23 cellular contexts compared by ENCODE assay signal in genomic region chr15:47727137-47727536, GRCh38. TPM values are rescaled to one million over a fixed set of nuclear protein-coding genes. Genes with fewer than 3 reads are reported as not detected.
DNase-seq lines count a peak whose midpoint lies in the region; ATAC-seq, FAIRE-seq and TF ChIP-seq lines count a peak whose summit lies in the region.
"Had no signal": no experiment of that assay in that cellular context is flagged by ENCODE, and none has a peak within 500 bp of the region (broad histone marks: within the 10 kb centered on the region; RNA-seq: fewer than 3 reads in every experiment).

No MANE protein-coding gene starts in this region.

- peaks cover 8% of the 10 kb centered on the region for H3K9me3 Mint-ChIP-seq in glutamatergic neuron (ENCODE audit: unreplicated experiment)
- H3K9me3 Mint-ChIP-seq in naive thymus-derived CD8-positive, alpha-beta T cell = peaks cover 0 to 2% (median 0%) of the 10 kb centered on the region in 9 donors

- H3K27ac ChIP-seq in right atrium auricular region (peak overlapping the region; percentile 83), psoas muscle (peak overlapping the region; percentile 91)
- H3K27ac ChIP-seq: A549 had no signal

- DNase-seq in right atrium auricular region (ENCODE audit: low spot score) (no peak), Right ventricle myocardium inferior (ENCODE audit: missing footprints) (no peak), glutamatergic neuron (no peak), psoas muscle (no peak), RCC 7860 (ENCODE audit: low spot score) (no peak)
- DNase-seq in naive thymus-derived CD8-positive, alpha-beta T cell = no peak
- DNase-seq: C1 segment of cervical spinal cord; CD4-positive, alpha-beta memory T cell; COR-L47; DMS53; Kasumi-1; NCI-H1436; NCI-H2171 treated with DMSO at 0.1 percent for 48 hours; NCI-H345 had no signal

- no peak for FAIRE-seq in RCC 7860 (lab: Jason Lieb, UNC)
- FAIRE-seq: A549, GM18507, H54, HepG2, K562 had no signal

- no peaks in the 10 kb centered on the region for H3K9me3 ChIP-seq in right atrium auricular region
- no peaks in the 10 kb centered on the region for H3K9me3 ChIP-seq in psoas muscle
- H3K9me3 ChIP-seq: A549 had no signal

- H3K27me3 ChIP-seq in right atrium auricular region = no peaks in the 10 kb centered on the region
- no peaks in the 10 kb centered on the region for H3K27me3 ChIP-seq in psoas muscle (ENCODE audit: insufficient read depth in 3 of 3, low read length in 2 of 3)

- 36 to 57% (median 41%) methylated on average over 4 of the region's 4 CpGs for WGBS in psoas muscle, 3 donors

- no peak for TF ChIP-seq CTCF in right atrium auricular region (IDR thresholded peaks at IDR 0.05)
- TF ChIP-seq CTCF in glutamatergic neuron (IDR thresholded peaks at IDR 0.05; ENCODE audit: partially characterized antibody, unreplicated experiment) = no peak
- TF ChIP-seq CTCF in psoas muscle (IDR thresholded peaks at IDR 0.05) = no peak

- ATAC-seq in Right ventricle myocardium inferior = no peak
- ATAC-seq in psoas muscle = no peak
- no peak for ATAC-seq in naive thymus-derived CD8-positive, alpha-beta T cell
- ATAC-seq in HG03280 (IDR thresholded peaks at IDR 0.05; ENCODE audit: unreplicated experiment) = no peak
- ATAC-seq: A549, HepG2, K562, Panc1 had no signal

- H3K4me3 ChIP-seq in right atrium auricular region = no peak overlapping the region
- peak overlapping the region; percentile 34 for H3K4me3 ChIP-seq in psoas muscle
- H3K4me3 ChIP-seq: A549, K562 had no signal

- H3K27me3 Mint-ChIP-seq in glutamatergic neuron (ENCODE audit: unreplicated experiment) = peaks cover 5% of the 10 kb centered on the region
- H3K27me3 Mint-ChIP-seq in naive thymus-derived CD8-positive, alpha-beta T cell = peaks cover 4 to 28% (median 11%) of the 10 kb centered on the region in 5 donors

- H3K36me3 ChIP-seq in right atrium auricular region (no peaks in the 10 kb centered on the region), psoas muscle (ENCODE audit: insufficient read depth in 1 of 2, low read depth in 1 of 2) (no peaks in the 10 kb centered on the region)

- POLR2A ChIA-PET in naive thymus-derived CD8-positive, alpha-beta T cell (lab: Charles Lee) = no interaction called here

- H3K4me3 Mint-ChIP-seq in glutamatergic neuron (ENCODE audit: unreplicated experiment) = peak overlapping the region; percentile 7
- no peak overlapping the region for H3K4me3 Mint-ChIP-seq in naive thymus-derived CD8-positive, alpha-beta T cell
- H3K4me3 Mint-ChIP-seq: CD4-positive, alpha-beta memory T cell had no signal

- H3K4me1 Mint-ChIP-seq in glutamatergic neuron (ENCODE audit: low read depth, unreplicated experiment) = peaks cover 65% of the 10 kb centered on the region
- H3K4me1 Mint-ChIP-seq in naive thymus-derived CD8-positive, alpha-beta T cell = no peaks in the 10 kb centered on the region
- H3K4me1 Mint-ChIP-seq: CD4-positive, alpha-beta memory T cell had no signal

- peaks cover 0 to 67% of the 10 kb centered on the region in 2 donors for H3K4me1 ChIP-seq in right atrium auricular region
- peaks cover 83% of the 10 kb centered on the region for H3K4me1 ChIP-seq in psoas muscle
- H3K4me1 ChIP-seq: A549 had no signal

- intact Hi-C loops in Right ventricle myocardium inferior (cut with DNase I) = no loop called here
- intact Hi-C loops in psoas muscle (cut with DNase I) = no loop called here

- peak overlapping the region; percentile 35 for H3K27ac Mint-ChIP-seq in glutamatergic neuron (ENCODE audit: unreplicated experiment)
- no peak overlapping the region for H3K27ac Mint-ChIP-seq in naive thymus-derived CD8-positive, alpha-beta T cell
- H3K27ac Mint-ChIP-seq: CD4-positive, alpha-beta memory T cell had no signal

- no peaks in the 10 kb centered on the region for H3K36me3 Mint-ChIP-seq in glutamatergic neuron (ENCODE audit: unreplicated experiment)
- no peaks in the 10 kb centered on the region for H3K36me3 Mint-ChIP-seq in naive thymus-derived CD8-positive, alpha-beta T cell
- H3K36me3 Mint-ChIP-seq: CD4-positive, alpha-beta memory T cell had no signal

RNA-seq across cellular contexts. Expression of gene SEMA6D, which starts 9.8 kb away (rescaled TPM):
- total RNA-seq in right atrium auricular region (10 to 100 TPM; 12.2 to 14.3 TPM), Right ventricle myocardium inferior (17.7 TPM), glutamatergic neuron (ENCODE audit: unreplicated experiment) (255 TPM), psoas muscle (1 to 10 TPM; 3.5 to 7.4 (median 3.7) TPM)
- polyA plus RNA-seq in psoas muscle = 1 to 10 TPM; 1.1 to 5.8 (median 2.5) TPM
- total RNA-seq in naive thymus-derived CD8-positive, alpha-beta T cell = not detected
- polyA plus RNA-seq in naive thymus-derived CD8-positive, alpha-beta T cell = not detected
- total RNA-seq: CD4-positive, alpha-beta memory T cell; G401; HepG2; K562; OCI-LY7 had no signal
- polyA plus RNA-seq: A549; CD4-positive, alpha-beta memory T cell; HepG2; K562 had no signal

Comparison
In these comparisons a context has a peak if more than half of its experiments do, and no peak if none do; other contexts are left out.
1. RNA of gene SEMA6D, which starts 9.8 kb away (total RNA-seq): 255 TPM in glutamatergic neuron (single experiment); 17.7 TPM in Right ventricle myocardium inferior (single experiment), 12.2 to 14.3 TPM in right atrium auricular region, 3.5 to 7.4 TPM in psoas muscle and not detected in naive thymus-derived CD8-positive, alpha-beta T cell; every median in the first group is over 10 times any median in the second.